Comparison of ENCODE assay signal across 1 cellular context in genomic region chr1:18716112-18716784, GRCh38.
TF ChIP-seq lines count a peak whose summit lies in the region.

No MANE protein-coding gene starts in this region.

TF ChIP-seq in SK-N-SH treated with all-trans-retinoic acid at 6 μM for 48 hours, 23 proteins besides CTCF, POLR2A, EP300 and RAD21 (continued from another document):
- TF ChIP-seq PATZ1 (CRISPR knock-in tag; IDR thresholded peaks at IDR 0.05; ENCODE audit: borderline replicate concordance) (no peak), ZNF70 (CRISPR knock-in tag; IDR thresholded peaks at IDR 0.05) (no peak), CREB5 (CRISPR knock-in tag; IDR thresholded peaks at IDR 0.05; ENCODE audit: low read depth) (no peak), CSDC2 (CRISPR knock-in tag; IDR thresholded peaks at IDR 0.05) (no peak), ZFP30 (CRISPR knock-in tag; IDR thresholded peaks at IDR 0.05) (no peak), TSHZ2 (CRISPR knock-in tag; IDR thresholded peaks at IDR 0.05) (no peak), ARNTL (CRISPR knock-in tag; IDR thresholded peaks at IDR 0.05; ENCODE audit: borderline replicate concordance, low read depth) (no peak), ZC3H10 (CRISPR knock-in tag; IDR thresholded peaks at IDR 0.05) (no peak), ZFP3 (CRISPR knock-in tag; IDR thresholded peaks at IDR 0.05) (no peak), ZNF8 (CRISPR knock-in tag; IDR thresholded peaks at IDR 0.05) (no peak), POU6F1 (CRISPR knock-in tag; IDR thresholded peaks at IDR 0.05; ENCODE audit: borderline replicate concordance, low read depth) (no peak), SNAI2 (CRISPR knock-in tag; IDR thresholded peaks at IDR 0.05) (no peak), TOX (CRISPR knock-in tag; IDR thresholded peaks at IDR 0.05; ENCODE audit: borderline replicate concordance) (no peak)
